In genomic region chr10:88759366-88760101, GRCh38 we compare ENCODE assay signal across 20 cellular contexts. TPM values are rescaled to one million over a fixed set of nuclear protein-coding genes. Genes with fewer than 3 reads are reported as not detected.
DNase-seq lines count a peak whose midpoint lies in the region; ATAC-seq, FAIRE-seq and TF ChIP-seq lines count a peak whose summit lies in the region.
"Had no signal": no experiment of that assay in that cellular context is flagged by ENCODE, and none has a peak within 500 bp of the region (broad histone marks: within the 10 kb centered on the region; RNA-seq: fewer than 3 reads in every experiment).

Gene LIPN, plus strand, starts transcription at chr10:88760020. Its CDS starts 1,386 bp downstream, at chr10:88761406.

- H3K9me3 ChIP-seq in prostate gland = no peaks in the 10 kb centered on the region
- H3K9me3 ChIP-seq: breast epithelium, psoas muscle had no signal

- intact Hi-C loops in prostate gland (cut with DNase I) = no loop called here

- peak; percentile 67 for FAIRE-seq in GM18507 (lab: Jason Lieb, UNC)
- FAIRE-seq: endothelial cell of umbilical vein had no signal

- H3K4me1 ChIP-seq in prostate gland (replicated peaks) = no peaks in the 10 kb centered on the region
- H3K4me1 ChIP-seq: breast epithelium, psoas muscle had no signal

- 80% methylated on average over 7 of the region's 7 CpGs for WGBS in prostate gland

- DNase-seq in GM18507 (ENCODE audit: extremely low spot score, insufficient read length, low read depth) = no peak
- DNase-seq in NOMO-1 treated with dmso at 0.1 percent for 144 hours (lab: John Stamatoyannopoulos, UW; ENCODE audit: unreplicated experiment) = peak; percentile 70
- peak; percentile 83 for DNase-seq in epithelial cell of prostate (ENCODE audit: low read depth, low spot score)
- DNase-seq in pons (ENCODE audit: low spot score) = peak; percentile 52
- no peak for DNase-seq in NCI-H446 (lab: John Stamatoyannopoulos, UW)
- no peak for DNase-seq in DMS 273 treated with DMSO at 0.1 percent for 48 hours (lab: John Stamatoyannopoulos, UW)
- no peak for DNase-seq in prostate gland (ENCODE audit: low spot score)
- DNase-seq: activated CD4-positive, alpha-beta T cell treated with anti-CD3 and anti-CD28 coated beads, Interleukin-2, amount 10 ng/mL, durations not matched to agents 7 days and 5 days; activated effector memory CD4-positive, alpha-beta T cell treated with Interleukin-2 at 50 U/mL for 16 hours; CD8-positive, alpha-beta T cell; hippocampal formation; NCI-H146; NCI-H526 treated with DMSO at 0.1 percent for 48 hours; psoas muscle; stimulated activated CD4-positive, alpha-beta T cell treated with anti-CD3 and anti-CD28 coated beads, Interleukin-4, amount 100 ng/mL, for 24 hours had no signal

- no peak for ATAC-seq in HG03139 (IDR thresholded peaks at IDR 0.05; ENCODE audit: unreplicated experiment)
- ATAC-seq: CD8-positive, alpha-beta T cell; SK-N-SH treated with all-trans-retinoic acid at 6 μM for 48 hours had no signal

- TF ChIP-seq POLR2A in prostate gland (IDR thresholded peaks at IDR 0.05) = no peak

- H3K27me3 ChIP-seq in prostate gland (replicated peaks; ENCODE audit: insufficient read depth) = no peaks in the 10 kb centered on the region
- H3K27me3 ChIP-seq: breast epithelium had no signal

- no peaks in the 10 kb centered on the region for H3K36me3 ChIP-seq in prostate gland
- H3K36me3 ChIP-seq: breast epithelium had no signal

- TF ChIP-seq CTCF in prostate gland (IDR thresholded peaks at IDR 0.05) = no peak

- H3K27ac ChIP-seq in epithelial cell of prostate (peak within 1 kb of the TSS; percentile 44), prostate gland (no peak within 1 kb of the TSS)
- H3K27ac ChIP-seq: breast epithelium, psoas muscle had no signal

- no peak within 1 kb of the TSS for H3K4me3 ChIP-seq in prostate gland
- H3K4me3 ChIP-seq: breast epithelium, psoas muscle had no signal

RNA-seq across cellular contexts. Expression of gene LIPN, which starts in this region (rescaled TPM):
- total RNA-seq in prostate gland = not detected
- total RNA-seq: activated CD4-positive, alpha-beta T cell treated with anti-CD3 and anti-CD28 coated beads, Interleukin-2, amount 10 ng/mL, durations not matched to agents 7 days and 5 days; breast epithelium; CD8-positive, alpha-beta T cell; endothelial cell of umbilical vein; HT-29; psoas muscle had no signal

Comparison
In these comparisons a context has a peak if more than half of its experiments do, and no peak if none do; other contexts are left out.
1. DNase-seq: peak in NOMO-1 treated with dmso at 0.1 percent for 144 hours (single experiment), epithelial cell of prostate (single experiment) and pons (single experiment); none in GM18507 (single experiment), NCI-H446 (0 of 2), DMS 273 treated with DMSO at 0.1 percent for 48 hours (single experiment) and prostate gland (single experiment).